ENCODE assay signal across 25 cellular contexts in genomic region chr17:31457391-31458234, GRCh38.
"Had no signal": no experiment of that assay in that cellular context is flagged by ENCODE, and none has a peak within 500 bp of the region (broad histone marks: within the 10 kb centered on the region; RNA-seq: fewer than 3 reads in every experiment).

No MANE protein-coding gene starts in this region.

- H3K9ac ChIP-seq: neural progenitor cell had no signal

- H3K4me1 Mint-ChIP-seq: activated B cell treated with CpG ODN at 0.5 μM for 24 hours; activated T-helper 17 cell treated with anti-CD3 and anti-CD28 coated beads, Interleukin-2, amount 50 U/mL, for 72 hours had no signal

- H3K27me3 Mint-ChIP-seq: activated B cell treated with CpG ODN at 0.5 μM for 24 hours; activated CD8-positive, alpha-beta T cell treated with anti-CD3 and anti-CD28 coated beads for 36 hours; activated T-helper 17 cell treated with anti-CD3 and anti-CD28 coated beads, Interleukin-2, amount 50 U/mL, for 72 hours had no signal

- H3K27ac Mint-ChIP-seq: activated B cell treated with CpG ODN at 0.5 μM for 24 hours; activated CD8-positive, alpha-beta T cell treated with anti-CD3 and anti-CD28 coated beads for 36 hours; activated naive CD8-positive, alpha-beta T cell treated with anti-CD3 and anti-CD28 coated beads, Interleukin-2, amount 10 ng/mL, durations not matched to agents 7 days and 5 days; activated T-helper 17 cell treated with anti-CD3 and anti-CD28 coated beads, Interleukin-2, amount 50 U/mL, for 72 hours; neural progenitor cell; stimulated activated naive B cell treated with anti-CD40 and anti-IgM and Interleukin-4, amounts not matched to agents 10 μg/mL and 1 μg/mL and 100 μg/mL, for 72 hours; T-helper 1 cell treated with Interleukin-12 subunit alpha and Interleukin-12 subunit beta and Interleukin-4 antibody, amounts not matched to agents 30 μg/mL and 1 μg/mL, for 36 hours had no signal

- H3K27me3 ChIP-seq: body of pancreas, left lung, neural progenitor cell, pancreas, sigmoid colon, spleen had no signal

- ATAC-seq: activated CD8-positive, alpha-beta T cell treated with anti-CD3 and anti-CD28 coated beads for 36 hours; activated T-helper 17 cell treated with anti-CD3 and anti-CD28 coated beads, Interleukin-2, amount 50 U/mL, for 72 hours; body of pancreas; left lung; pancreas; stimulated activated naive B cell treated with anti-CD40 and anti-IgM and Interleukin-4, amounts not matched to agents 10 μg/mL and 1 μg/mL and 100 μg/mL, for 72 hours had no signal

- FAIRE-seq: colon, pancreas, TTC549 had no signal

- H3K27ac ChIP-seq: body of pancreas, left lung, neural progenitor cell, pancreas, sigmoid colon, spleen had no signal

- H3K4me2 ChIP-seq: neural progenitor cell had no signal

- H3K36me3 ChIP-seq: left lung, neural progenitor cell, pancreas, sigmoid colon, spleen had no signal

- H3K4me3 ChIP-seq: body of pancreas, left lung, neural progenitor cell, pancreas, sigmoid colon, spleen had no signal

- H3K9me3 ChIP-seq: body of pancreas, left lung, pancreas, sigmoid colon, spleen had no signal

- DNase-seq: activated B cell treated with CpG ODN at 0.5 μM for 24 hours; activated CD4-positive, alpha-beta T cell treated with anti-CD3 and anti-CD28 coated beads for 48 hours; activated CD8-positive, alpha-beta T cell treated with anti-CD3 and anti-CD28 coated beads for 36 hours; activated naive CD4-positive, alpha-beta T cell treated with Interleukin-2 at 50 U/mL for 16 hours; activated naive CD8-positive, alpha-beta T cell treated with anti-CD3 and anti-CD28 coated beads, Interleukin-2, amount 10 ng/mL, durations not matched to agents 7 days and 5 days; activated T-cell treated with anti-CD3 and anti-CD28 coated beads, Interleukin-2, amount 50 U/mL, for 1 hour; body of pancreas; central memory CD4-positive, alpha-beta T cell; erythroblast; foreskin melanocyte; glutamatergic neuron; hypothalamus; islet precursor cell; left lung; naive B cell; pancreas; sigmoid colon; spleen; stimulated activated CD4-positive, alpha-beta T cell treated with anti-CD3 and anti-CD28 coated beads, Interleukin-4, amount 100 ng/mL, for 4 hours; stimulated activated naive B cell treated with anti-CD40 and anti-IgM and Interleukin-4, amounts not matched to agents 10 μg/mL and 1 μg/mL and 100 μg/mL, for 72 hours had no signal

- H2AFZ ChIP-seq: neural progenitor cell had no signal

- H3K36me3 Mint-ChIP-seq: activated naive CD8-positive, alpha-beta T cell treated with anti-CD3 and anti-CD28 coated beads, Interleukin-2, amount 10 ng/mL, durations not matched to agents 7 days and 5 days; naive B cell; neural progenitor cell; stimulated activated naive B cell treated with anti-CD40 and anti-IgM and Interleukin-4, amounts not matched to agents 10 μg/mL and 1 μg/mL and 100 μg/mL, for 72 hours had no signal

- H3K4me3 Mint-ChIP-seq: activated B cell treated with CpG ODN at 0.5 μM for 24 hours; activated CD8-positive, alpha-beta T cell treated with anti-CD3 and anti-CD28 coated beads for 36 hours; activated naive CD8-positive, alpha-beta T cell treated with anti-CD3 and anti-CD28 coated beads, Interleukin-2, amount 10 ng/mL, durations not matched to agents 7 days and 5 days; activated T-helper 17 cell treated with anti-CD3 and anti-CD28 coated beads, Interleukin-2, amount 50 U/mL, for 72 hours; naive B cell; neural progenitor cell; stimulated activated naive B cell treated with anti-CD40 and anti-IgM and Interleukin-4, amounts not matched to agents 10 μg/mL and 1 μg/mL and 100 μg/mL, for 72 hours; T-helper 1 cell treated with Interleukin-12 subunit alpha and Interleukin-12 subunit beta and Interleukin-4 antibody, amounts not matched to agents 30 μg/mL and 1 μg/mL, for 36 hours had no signal

- H3K4me1 ChIP-seq: left lung, pancreas, sigmoid colon had no signal

- H3K9me3 Mint-ChIP-seq: activated B cell treated with CpG ODN at 0.5 μM for 24 hours; activated CD8-positive, alpha-beta T cell treated with anti-CD3 and anti-CD28 coated beads for 36 hours; activated naive CD8-positive, alpha-beta T cell treated with anti-CD3 and anti-CD28 coated beads, Interleukin-2, amount 10 ng/mL, durations not matched to agents 7 days and 5 days; activated T-helper 17 cell treated with anti-CD3 and anti-CD28 coated beads, Interleukin-2, amount 50 U/mL, for 72 hours; naive B cell; neural progenitor cell; stimulated activated naive B cell treated with anti-CD40 and anti-IgM and Interleukin-4, amounts not matched to agents 10 μg/mL and 1 μg/mL and 100 μg/mL, for 72 hours; T-helper 1 cell treated with Interleukin-12 subunit alpha and Interleukin-12 subunit beta and Interleukin-4 antibody, amounts not matched to agents 30 μg/mL and 1 μg/mL, for 36 hours had no signal
